Comparison of ENCODE assay signal across 2 cellular contexts in the genomic region with DNA sequence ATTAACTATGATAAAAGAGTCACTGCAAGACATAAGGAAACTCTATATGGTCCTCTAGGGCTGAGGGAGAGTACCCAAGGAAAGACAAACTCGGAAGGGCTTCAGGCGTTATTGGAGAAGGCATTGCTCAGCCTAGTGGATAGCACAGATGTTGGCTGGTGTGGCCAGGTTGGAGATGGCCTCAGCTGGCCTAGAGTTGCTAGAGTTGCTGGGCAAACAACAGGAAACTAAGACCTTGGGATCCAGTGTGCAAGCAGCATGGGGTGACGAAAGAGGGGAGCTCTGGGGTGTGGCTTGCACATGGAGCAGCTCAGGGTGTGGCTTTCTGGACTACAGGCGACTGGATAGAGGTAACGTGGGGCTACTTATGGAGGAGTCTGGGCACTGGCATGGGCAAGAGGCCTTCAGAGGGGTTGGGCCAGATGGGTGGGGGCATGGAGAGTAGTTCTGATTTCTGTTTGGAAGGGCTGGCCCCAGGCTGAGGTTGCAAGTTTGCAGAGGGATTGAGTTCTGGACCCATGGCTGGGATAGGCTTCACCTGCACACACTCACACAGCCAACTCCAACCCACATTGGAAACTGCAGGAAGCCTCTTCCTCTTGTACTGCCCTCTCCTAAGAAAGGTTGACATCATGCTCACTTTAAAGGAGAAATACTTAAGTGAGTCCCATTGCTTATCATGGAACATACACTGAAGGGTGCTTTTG.
TF ChIP-seq lines count a peak whose summit lies in the region.

No MANE protein-coding gene starts in this region.

TF ChIP-seq in WTC11, 78 proteins besides CTCF, POLR2A, EP300 and RAD21:
- no peak for TF ChIP-seq ZBTB21 (CRISPR knock-in tag; IDR thresholded peaks at IDR 0.05; ENCODE audit: borderline replicate concordance)
- peak; percentile 41; the same call in 1 of the 2 replicates for TF ChIP-seq GABPB1 (CRISPR knock-in tag; IDR thresholded peaks at IDR 0.05)

TF ChIP-seq in HepG2, 621 proteins besides CTCF, POLR2A, EP300 and RAD21 (continues in another document):
- TF ChIP-seq, protein P1, sequence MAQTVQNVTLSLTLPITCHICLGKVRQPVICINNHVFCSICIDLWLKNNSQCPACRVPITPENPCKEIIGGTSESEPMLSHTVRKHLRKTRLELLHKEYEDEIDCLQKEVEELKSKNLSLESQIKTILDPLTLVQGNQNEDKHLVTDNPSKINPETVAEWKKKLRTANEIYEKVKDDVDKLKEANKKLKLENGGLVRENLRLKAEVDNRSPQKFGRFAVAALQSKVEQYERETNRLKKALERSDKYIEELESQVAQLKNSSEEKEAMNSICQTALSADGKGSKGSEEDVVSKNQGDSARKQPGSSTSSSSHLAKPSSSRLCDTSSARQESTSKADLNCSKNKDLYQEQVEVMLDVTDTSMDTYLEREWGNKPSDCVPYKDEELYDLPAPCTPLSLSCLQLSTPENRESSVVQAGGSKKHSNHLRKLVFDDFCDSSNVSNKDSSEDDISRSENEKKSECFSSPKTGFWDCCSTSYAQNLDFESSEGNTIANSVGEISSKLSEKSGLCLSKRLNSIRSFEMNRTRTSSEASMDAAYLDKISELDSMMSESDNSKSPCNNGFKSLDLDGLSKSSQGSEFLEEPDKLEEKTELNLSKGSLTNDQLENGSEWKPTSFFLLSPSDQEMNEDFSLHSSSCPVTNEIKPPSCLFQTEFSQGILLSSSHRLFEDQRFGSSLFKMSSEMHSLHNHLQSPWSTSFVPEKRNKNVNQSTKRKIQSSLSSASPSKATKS (CRISPR knock-in tag; IDR thresholded peaks at IDR 0.05): no peak
- TF ChIP-seq ZNF317 (CRISPR knock-in tag; IDR thresholded peaks at IDR 0.05): no peak
- no peak for TF ChIP-seq SIN3B (IDR thresholded peaks at IDR 0.05; ENCODE audit: low read length)
- TF ChIP-seq PCBP1 (IDR thresholded peaks at IDR 0.05; ENCODE audit: borderline replicate concordance, low read depth, low read length): no peak
- TF ChIP-seq, protein P2, sequence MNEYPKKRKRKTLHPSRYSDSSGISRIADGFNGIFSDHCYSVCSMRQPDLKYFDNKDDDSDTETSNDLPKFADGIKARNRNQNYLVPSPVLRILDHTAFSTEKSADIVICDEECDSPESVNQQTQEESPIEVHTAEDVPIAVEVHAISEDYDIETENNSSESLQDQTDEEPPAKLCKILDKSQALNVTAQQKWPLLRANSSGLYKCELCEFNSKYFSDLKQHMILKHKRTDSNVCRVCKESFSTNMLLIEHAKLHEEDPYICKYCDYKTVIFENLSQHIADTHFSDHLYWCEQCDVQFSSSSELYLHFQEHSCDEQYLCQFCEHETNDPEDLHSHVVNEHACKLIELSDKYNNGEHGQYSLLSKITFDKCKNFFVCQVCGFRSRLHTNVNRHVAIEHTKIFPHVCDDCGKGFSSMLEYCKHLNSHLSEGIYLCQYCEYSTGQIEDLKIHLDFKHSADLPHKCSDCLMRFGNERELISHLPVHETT (CRISPR knock-in tag; conservative IDR thresholded peaks at IDR 0.05): peak; percentile 56; the same call in 1 of the 2 replicates
- no peak; the same call in 1 of the 2 replicates for TF ChIP-seq REL (CRISPR knock-in tag; conservative IDR thresholded peaks at IDR 0.05)
- no peak for TF ChIP-seq NFYB (CRISPR knock-in tag; IDR thresholded peaks at IDR 0.05)
- peak; percentile 96 for TF ChIP-seq AGO1 (IDR thresholded peaks at IDR 0.05; ENCODE audit: low read depth, low read length, poor library complexity, severe bottlenecking)
- TF ChIP-seq, protein P3, sequence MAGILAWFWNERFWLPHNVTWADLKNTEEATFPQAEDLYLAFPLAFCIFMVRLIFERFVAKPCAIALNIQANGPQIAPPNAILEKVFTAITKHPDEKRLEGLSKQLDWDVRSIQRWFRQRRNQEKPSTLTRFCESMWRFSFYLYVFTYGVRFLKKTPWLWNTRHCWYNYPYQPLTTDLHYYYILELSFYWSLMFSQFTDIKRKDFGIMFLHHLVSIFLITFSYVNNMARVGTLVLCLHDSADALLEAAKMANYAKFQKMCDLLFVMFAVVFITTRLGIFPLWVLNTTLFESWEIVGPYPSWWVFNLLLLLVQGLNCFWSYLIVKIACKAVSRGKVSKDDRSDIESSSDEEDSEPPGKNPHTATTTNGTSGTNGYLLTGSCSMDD (CRISPR knock-in tag; IDR thresholded peaks at IDR 0.05): 0 out of 2 replicates have a peak, but pooled peaks have one; percentile 49
- TF ChIP-seq, protein P4, sequence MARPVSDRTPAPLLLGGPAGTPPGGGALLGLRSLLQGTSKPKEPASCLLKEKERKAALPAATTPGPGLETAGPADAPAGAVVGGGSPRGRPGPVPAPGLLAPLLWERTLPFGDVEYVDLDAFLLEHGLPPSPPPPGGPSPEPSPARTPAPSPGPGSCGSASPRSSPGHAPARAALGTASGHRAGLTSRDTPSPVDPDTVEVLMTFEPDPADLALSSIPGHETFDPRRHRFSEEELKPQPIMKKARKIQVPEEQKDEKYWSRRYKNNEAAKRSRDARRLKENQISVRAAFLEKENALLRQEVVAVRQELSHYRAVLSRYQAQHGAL (CRISPR knock-in tag; IDR thresholded peaks at IDR 0.05; ENCODE audit: not compliant biosample characterization): no peak
- no peak for TF ChIP-seq FOXM1 (CRISPR knock-in tag; IDR thresholded peaks at IDR 0.05)
- TF ChIP-seq ZNF20 (CRISPR knock-in tag; IDR thresholded peaks at IDR 0.05): no peak
- peak; percentile 18; the same call in 1 of the 2 replicates for TF ChIP-seq SMC3 (IDR thresholded peaks at IDR 0.05; ENCODE audit: low read length)
- TF ChIP-seq, protein P5, sequence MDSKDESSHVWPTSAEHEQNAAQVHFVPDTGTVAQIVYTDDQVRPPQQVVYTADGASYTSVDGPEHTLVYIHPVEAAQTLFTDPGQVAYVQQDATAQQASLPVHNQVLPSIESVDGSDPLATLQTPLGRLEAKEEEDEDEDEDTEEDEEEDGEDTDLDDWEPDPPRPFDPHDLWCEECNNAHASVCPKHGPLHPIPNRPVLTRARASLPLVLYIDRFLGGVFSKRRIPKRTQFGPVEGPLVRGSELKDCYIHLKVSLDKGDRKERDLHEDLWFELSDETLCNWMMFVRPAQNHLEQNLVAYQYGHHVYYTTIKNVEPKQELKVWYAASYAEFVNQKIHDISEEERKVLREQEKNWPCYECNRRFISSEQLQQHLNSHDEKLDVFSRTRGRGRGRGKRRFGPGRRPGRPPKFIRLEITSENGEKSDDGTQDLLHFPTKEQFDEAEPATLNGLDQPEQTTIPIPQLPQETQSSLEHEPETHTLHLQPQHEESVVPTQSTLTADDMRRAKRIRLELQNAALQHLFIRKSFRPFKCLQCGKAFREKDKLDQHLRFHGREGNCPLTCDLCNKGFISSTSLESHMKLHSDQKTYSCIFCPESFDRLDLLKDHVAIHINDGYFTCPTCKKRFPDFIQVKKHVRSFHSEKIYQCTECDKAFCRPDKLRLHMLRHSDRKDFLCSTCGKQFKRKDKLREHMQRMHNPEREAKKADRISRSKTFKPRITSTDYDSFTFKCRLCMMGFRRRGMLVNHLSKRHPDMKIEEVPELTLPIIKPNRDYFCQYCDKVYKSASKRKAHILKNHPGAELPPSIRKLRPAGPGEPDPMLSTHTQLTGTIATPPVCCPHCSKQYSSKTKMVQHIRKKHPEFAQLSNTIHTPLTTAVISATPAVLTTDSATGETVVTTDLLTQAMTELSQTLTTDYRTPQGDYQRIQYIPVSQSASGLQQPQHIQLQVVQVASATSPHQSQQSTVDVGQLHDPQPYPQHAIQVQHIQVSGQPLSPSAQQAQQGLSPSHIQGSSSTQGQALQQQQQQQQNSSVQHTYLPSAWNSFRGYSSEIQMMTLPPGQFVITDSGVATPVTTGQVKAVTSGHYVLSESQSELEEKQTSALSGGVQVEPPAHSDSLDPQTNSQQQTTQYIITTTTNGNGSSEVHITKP (CRISPR knock-in tag; IDR thresholded peaks at IDR 0.05; ENCODE audit: low read depth): peak; percentile 15; the same call in 1 of the 2 replicates
- no peak for TF ChIP-seq FOSL1 (CRISPR knock-in tag; IDR thresholded peaks at IDR 0.05; ENCODE audit: borderline replicate concordance)
- no peak for TF ChIP-seq ZFYVE20 (CRISPR knock-in tag; IDR thresholded peaks at IDR 0.05; ENCODE audit: borderline replicate concordance, low read depth)
- TF ChIP-seq, protein P6, sequence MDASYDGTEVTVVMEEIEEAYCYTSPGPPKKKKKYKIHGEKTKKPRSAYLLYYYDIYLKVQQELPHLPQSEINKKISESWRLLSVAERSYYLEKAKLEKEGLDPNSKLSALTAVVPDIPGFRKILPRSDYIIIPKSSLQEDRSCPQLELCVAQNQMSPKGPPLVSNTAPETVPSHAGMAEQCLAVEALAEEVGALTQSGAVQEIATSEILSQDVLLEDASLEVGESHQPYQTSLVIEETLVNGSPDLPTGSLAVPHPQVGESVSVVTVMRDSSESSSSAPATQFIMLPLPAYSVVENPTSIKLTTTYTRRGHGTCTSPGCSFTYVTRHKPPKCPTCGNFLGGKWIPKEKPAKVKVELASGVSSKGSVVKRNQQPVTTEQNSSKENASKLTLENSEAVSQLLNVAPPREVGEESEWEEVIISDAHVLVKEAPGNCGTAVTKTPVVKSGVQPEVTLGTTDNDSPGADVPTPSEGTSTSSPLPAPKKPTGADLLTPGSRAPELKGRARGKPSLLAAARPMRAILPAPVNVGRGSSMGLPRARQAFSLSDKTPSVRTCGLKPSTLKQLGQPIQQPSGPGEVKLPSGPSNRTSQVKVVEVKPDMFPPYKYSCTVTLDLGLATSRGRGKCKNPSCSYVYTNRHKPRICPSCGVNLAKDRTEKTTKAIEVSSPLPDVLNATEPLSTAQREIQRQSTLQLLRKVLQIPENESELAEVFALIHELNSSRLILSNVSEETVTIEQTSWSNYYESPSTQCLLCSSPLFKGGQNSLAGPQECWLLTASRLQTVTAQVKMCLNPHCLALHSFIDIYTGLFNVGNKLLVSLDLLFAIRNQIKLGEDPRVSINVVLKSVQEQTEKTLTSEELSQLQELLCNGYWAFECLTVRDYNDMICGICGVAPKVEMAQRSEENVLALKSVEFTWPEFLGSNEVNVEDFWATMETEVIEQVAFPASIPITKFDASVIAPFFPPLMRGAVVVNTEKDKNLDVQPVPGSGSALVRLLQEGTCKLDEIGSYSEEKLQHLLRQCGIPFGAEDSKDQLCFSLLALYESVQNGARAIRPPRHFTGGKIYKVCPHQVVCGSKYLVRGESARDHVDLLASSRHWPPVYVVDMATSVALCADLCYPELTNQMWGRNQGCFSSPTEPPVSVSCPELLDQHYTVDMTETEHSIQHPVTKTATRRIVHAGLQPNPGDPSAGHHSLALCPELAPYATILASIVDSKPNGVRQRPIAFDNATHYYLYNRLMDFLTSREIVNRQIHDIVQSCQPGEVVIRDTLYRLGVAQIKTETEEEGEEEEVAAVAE (CRISPR knock-in tag; IDR thresholded peaks at IDR 0.05; ENCODE audit: borderline replicate concordance): peak; percentile 21; the same call in 1 of the 2 replicates
- TF ChIP-seq NFIB (CRISPR knock-in tag; IDR thresholded peaks at IDR 0.05; ENCODE audit: borderline replicate concordance): no peak
- no peak for TF ChIP-seq ZNF816 (CRISPR knock-in tag; IDR thresholded peaks at IDR 0.05; ENCODE audit: borderline replicate concordance)
- TF ChIP-seq MYC (CRISPR knock-in tag; IDR thresholded peaks at IDR 0.05; ENCODE audit: borderline replicate concordance): peak; percentile 54; the same call in 1 of the 2 replicates
- no peak for TF ChIP-seq TCF12 (IDR thresholded peaks at IDR 0.05)
- no peak for TF ChIP-seq TCF12 (CRISPR knock-in tag; IDR thresholded peaks at IDR 0.05)
- TF ChIP-seq, protein P7, sequence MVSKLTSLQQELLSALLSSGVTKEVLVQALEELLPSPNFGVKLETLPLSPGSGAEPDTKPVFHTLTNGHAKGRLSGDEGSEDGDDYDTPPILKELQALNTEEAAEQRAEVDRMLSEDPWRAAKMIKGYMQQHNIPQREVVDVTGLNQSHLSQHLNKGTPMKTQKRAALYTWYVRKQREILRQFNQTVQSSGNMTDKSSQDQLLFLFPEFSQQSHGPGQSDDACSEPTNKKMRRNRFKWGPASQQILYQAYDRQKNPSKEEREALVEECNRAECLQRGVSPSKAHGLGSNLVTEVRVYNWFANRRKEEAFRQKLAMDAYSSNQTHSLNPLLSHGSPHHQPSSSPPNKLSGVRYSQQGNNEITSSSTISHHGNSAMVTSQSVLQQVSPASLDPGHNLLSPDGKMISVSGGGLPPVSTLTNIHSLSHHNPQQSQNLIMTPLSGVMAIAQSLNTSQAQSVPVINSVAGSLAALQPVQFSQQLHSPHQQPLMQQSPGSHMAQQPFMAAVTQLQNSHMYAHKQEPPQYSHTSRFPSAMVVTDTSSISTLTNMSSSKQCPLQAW (CRISPR knock-in tag; IDR thresholded peaks at IDR 0.05): no peak
- TF ChIP-seq, protein P8, sequence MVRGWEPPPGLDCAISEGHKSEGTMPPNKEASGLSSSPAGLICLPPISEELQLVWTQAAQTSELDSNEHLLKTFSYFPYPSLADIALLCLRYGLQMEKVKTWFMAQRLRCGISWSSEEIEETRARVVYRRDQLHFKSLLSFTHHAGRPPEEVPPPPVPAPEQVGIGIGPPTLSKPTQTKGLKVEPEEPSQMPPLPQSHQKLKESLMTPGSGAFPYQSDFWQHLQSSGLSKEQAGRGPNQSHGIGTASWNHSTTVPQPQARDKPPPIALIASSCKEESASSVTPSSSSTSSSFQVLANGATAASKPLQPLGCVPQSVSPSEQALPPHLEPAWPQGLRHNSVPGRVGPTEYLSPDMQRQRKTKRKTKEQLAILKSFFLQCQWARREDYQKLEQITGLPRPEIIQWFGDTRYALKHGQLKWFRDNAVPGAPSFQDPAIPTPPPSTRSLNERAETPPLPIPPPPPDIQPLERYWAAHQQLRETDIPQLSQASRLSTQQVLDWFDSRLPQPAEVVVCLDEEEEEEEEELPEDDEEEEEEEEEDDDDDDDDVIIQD (CRISPR knock-in tag; IDR thresholded peaks at IDR 0.05; ENCODE audit: low read depth): peak; percentile 28; the same call in 1 of the 2 replicates
- no peak for TF ChIP-seq SNAI1 (CRISPR knock-in tag; IDR thresholded peaks at IDR 0.05; ENCODE audit: borderline replicate concordance)
- peak; percentile 31; the same call in 1 of the 2 replicates for TF ChIP-seq ZSCAN9 (CRISPR knock-in tag; IDR thresholded peaks at IDR 0.05; ENCODE audit: borderline replicate concordance)
- no peak for TF ChIP-seq ZNF788 (CRISPR knock-in tag; IDR thresholded peaks at IDR 0.05; ENCODE audit: borderline replicate concordance)
- 0 out of 2 replicates have a peak, but pooled peaks have one; percentile 17 for TF ChIP-seq ZNF562 (CRISPR knock-in tag; IDR thresholded peaks at IDR 0.05; ENCODE audit: borderline replicate concordance)
- TF ChIP-seq, protein P9, sequence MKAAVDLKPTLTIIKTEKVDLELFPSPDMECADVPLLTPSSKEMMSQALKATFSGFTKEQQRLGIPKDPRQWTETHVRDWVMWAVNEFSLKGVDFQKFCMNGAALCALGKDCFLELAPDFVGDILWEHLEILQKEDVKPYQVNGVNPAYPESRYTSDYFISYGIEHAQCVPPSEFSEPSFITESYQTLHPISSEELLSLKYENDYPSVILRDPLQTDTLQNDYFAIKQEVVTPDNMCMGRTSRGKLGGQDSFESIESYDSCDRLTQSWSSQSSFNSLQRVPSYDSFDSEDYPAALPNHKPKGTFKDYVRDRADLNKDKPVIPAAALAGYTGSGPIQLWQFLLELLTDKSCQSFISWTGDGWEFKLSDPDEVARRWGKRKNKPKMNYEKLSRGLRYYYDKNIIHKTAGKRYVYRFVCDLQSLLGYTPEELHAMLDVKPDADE (CRISPR knock-in tag; IDR thresholded peaks at IDR 0.05): no peak
- no peak for TF ChIP-seq HNRNPK (IDR thresholded peaks at IDR 0.05; ENCODE audit: low read depth, low read length, poor library complexity, severe bottlenecking)
- no peak for TF ChIP-seq HNRNPUL1 (IDR thresholded peaks at IDR 0.05; ENCODE audit: low read depth, low read length)
- no peak for TF ChIP-seq NFKBIZ (CRISPR knock-in tag; IDR thresholded peaks at IDR 0.05)
